In genomic region chr4:123110147-123110546, GRCh38 we compare ENCODE assay signal across 14 cellular contexts.
"Had no signal": no experiment of that assay in that cellular context is flagged by ENCODE, and none has a peak within 500 bp of the region (broad histone marks: within the 10 kb centered on the region; RNA-seq: fewer than 3 reads in every experiment).

No MANE protein-coding gene starts in this region.

- ATAC-seq: naive thymus-derived CD8-positive, alpha-beta T cell had no signal

- H3K4me3 Mint-ChIP-seq: activated CD4-positive, alpha-beta T cell treated with anti-CD3 and anti-CD28 coated beads, Interleukin-2, amount 10 ng/mL, durations not matched to agents 7 days and 5 days; activated naive CD8-positive, alpha-beta T cell; brain; immature natural killer cell; naive thymus-derived CD8-positive, alpha-beta T cell had no signal

- H3K9me3 ChIP-seq: neutrophil, testis had no signal

- H3K36me3 ChIP-seq: neutrophil had no signal

- H3K27me3 ChIP-seq: neutrophil, stomach, testis had no signal

- DNase-seq: activated CD4-positive, alpha-beta T cell treated with anti-CD3 and anti-CD28 coated beads, Interleukin-2, amount 10 ng/mL, durations not matched to agents 7 days and 5 days; activated CD8-positive, alpha-beta memory T cell treated with anti-CD3 and anti-CD28 coated beads for 24 hours; activated gamma-delta T cell treated with Interleukin-2 at 50 U/mL for 16 hours; effector CD8-positive, alpha-beta T cell; glutamatergic neuron; immature natural killer cell; naive thymus-derived CD8-positive, alpha-beta T cell; posterior cingulate gyrus; stomach; testis had no signal

- H3K27ac ChIP-seq: neutrophil had no signal

- H3K27me3 Mint-ChIP-seq: activated CD4-positive, alpha-beta T cell treated with anti-CD3 and anti-CD28 coated beads, Interleukin-2, amount 10 ng/mL, durations not matched to agents 7 days and 5 days; activated naive CD8-positive, alpha-beta T cell; brain; naive thymus-derived CD8-positive, alpha-beta T cell had no signal

- H3K4me1 Mint-ChIP-seq: activated CD4-positive, alpha-beta T cell treated with anti-CD3 and anti-CD28 coated beads, Interleukin-2, amount 10 ng/mL, durations not matched to agents 7 days and 5 days; immature natural killer cell; naive thymus-derived CD8-positive, alpha-beta T cell had no signal

- H3K27ac Mint-ChIP-seq: activated CD4-positive, alpha-beta T cell treated with anti-CD3 and anti-CD28 coated beads, Interleukin-2, amount 10 ng/mL, durations not matched to agents 7 days and 5 days; activated naive CD8-positive, alpha-beta T cell; immature natural killer cell; naive thymus-derived CD8-positive, alpha-beta T cell had no signal

- H3K4me3 ChIP-seq: stomach, testis had no signal

- FAIRE-seq: urothelium cell line had no signal
